8 cellular contexts compared by ENCODE assay signal in the genomic region with DNA sequence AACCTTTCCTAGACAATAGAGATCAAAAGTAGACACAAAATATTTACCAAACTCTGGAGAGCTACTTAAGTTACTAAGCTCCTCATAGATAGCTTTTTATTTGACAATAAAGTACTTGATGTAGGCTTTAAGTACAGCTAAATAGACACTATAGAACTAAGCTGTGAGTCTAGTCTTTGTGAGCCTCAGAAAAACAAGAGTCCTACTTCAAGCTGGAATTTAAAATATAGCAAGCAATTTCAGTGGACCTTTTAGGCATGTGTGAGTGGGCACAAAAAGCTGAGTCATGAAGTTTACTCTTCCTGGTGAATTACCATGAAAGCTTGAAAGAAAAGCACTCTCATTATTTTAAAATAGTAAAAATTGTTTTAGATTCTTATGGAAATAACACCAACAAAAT.
DNase-seq lines count a peak whose midpoint lies in the region; ATAC-seq, FAIRE-seq and TF ChIP-seq lines count a peak whose summit lies in the region.

No MANE protein-coding gene starts in this region.

- H3K4me1 ChIP-seq in heart right ventricle (peaks cover 0 to 80% (median 62%) of the 10 kb centered on the region in 9 donors), colonic mucosa (no peaks in the 10 kb centered on the region), tibial artery (peaks cover 0 to 43% (median 11%) of the 10 kb centered on the region in 4 donors)

- H3K9ac ChIP-seq in SK-N-MC (ENCODE audit: insufficient read length): peak overlapping the region; percentile 41
- no peak overlapping the region for H3K9ac ChIP-seq in colonic mucosa (ENCODE audit: low read depth in 2 of 2, low read length in 2 of 2)

- H3K27me3 ChIP-seq in heart right ventricle: no peaks in the 10 kb centered on the region
- no peaks in the 10 kb centered on the region for H3K27me3 ChIP-seq in colonic mucosa
- H3K27me3 ChIP-seq in tibial artery: no peaks in the 10 kb centered on the region

- H3K9me3 ChIP-seq in heart right ventricle (no peaks in the 10 kb centered on the region), SK-N-MC (ENCODE audit: low read depth, low read length) (no peaks in the 10 kb centered on the region), colonic mucosa (no peaks in the 10 kb centered on the region), tibial artery (no peaks in the 10 kb centered on the region)

- intact Hi-C loops in heart right ventricle (cut with DNase I) (loop anchor here in 3 of 10 donors (2.0 to 5.0 kb wide), 3 partner anchors 33 to 77 kb away; partner anchors contain the start of gene ADD3 (in 1 of the 3)), cardiac septum (cut with DNase I) (no loop called here), colonic mucosa (cut with DNase I) (no loop called here), tibial artery (cut with DNase I; ENCODE audit: low total_unique reads) (no loop called here)

- DNase-seq in heart right ventricle (no peak), cardiac septum (ENCODE audit: low spot score) (no peak), SK-N-MC (ENCODE audit: low read depth, low spot score) (peak; percentile 48), foreskin melanocyte (peak; percentile 42), urothelium cell line (ENCODE audit: low spot score) (peak; percentile 10), colonic mucosa (no peak), tibial artery (no peak)

- ATAC-seq in heart right ventricle (no peak), HG03045 (IDR thresholded peaks at IDR 0.05; ENCODE audit: unreplicated experiment) (no peak)

- peak overlapping the region in 7 of 10 donors; percentile 14 to 84 (median 56) for H3K27ac ChIP-seq in heart right ventricle
- peak overlapping the region; percentile 98 for H3K27ac ChIP-seq in SK-N-MC
- H3K27ac ChIP-seq in colonic mucosa: no peak overlapping the region
- no peak overlapping the region for H3K27ac ChIP-seq in tibial artery

- no peak for TF ChIP-seq CTCF in heart right ventricle (IDR thresholded peaks at IDR 0.05)
- no peak for TF ChIP-seq CTCF in colonic mucosa (IDR thresholded peaks at IDR 0.05)
- no peak for TF ChIP-seq CTCF in tibial artery (IDR thresholded peaks at IDR 0.05)

- H3K36me3 ChIP-seq in heart right ventricle (no peaks in the 10 kb centered on the region), SK-N-MC (ENCODE audit: insufficient read depth, low read length) (no peaks in the 10 kb centered on the region), colonic mucosa (no peaks in the 10 kb centered on the region), tibial artery (no peaks in the 10 kb centered on the region)

- H3K4me3 ChIP-seq in heart right ventricle (no peak overlapping the region), SK-N-MC (peak overlapping the region; percentile 53), colonic mucosa (no peak overlapping the region), tibial artery (no peak overlapping the region)

- FAIRE-seq in urothelium cell line (lab: Jason Lieb, UNC): no peak

Comparison
In these comparisons a context has a peak if more than half of its experiments do, and no peak if none do; other contexts are left out.
1. DNase-seq: peak in SK-N-MC (single experiment), foreskin melanocyte (single experiment) and urothelium cell line (single experiment); none in heart right ventricle (0 of 2), cardiac septum (single experiment), colonic mucosa (single experiment) and tibial artery (0 of 2).
2. H3K27ac ChIP-seq: peak in heart right ventricle (7 of 10) and SK-N-MC (single experiment); none in colonic mucosa (single experiment) and tibial artery (0 of 2).